In the genomic region with DNA sequence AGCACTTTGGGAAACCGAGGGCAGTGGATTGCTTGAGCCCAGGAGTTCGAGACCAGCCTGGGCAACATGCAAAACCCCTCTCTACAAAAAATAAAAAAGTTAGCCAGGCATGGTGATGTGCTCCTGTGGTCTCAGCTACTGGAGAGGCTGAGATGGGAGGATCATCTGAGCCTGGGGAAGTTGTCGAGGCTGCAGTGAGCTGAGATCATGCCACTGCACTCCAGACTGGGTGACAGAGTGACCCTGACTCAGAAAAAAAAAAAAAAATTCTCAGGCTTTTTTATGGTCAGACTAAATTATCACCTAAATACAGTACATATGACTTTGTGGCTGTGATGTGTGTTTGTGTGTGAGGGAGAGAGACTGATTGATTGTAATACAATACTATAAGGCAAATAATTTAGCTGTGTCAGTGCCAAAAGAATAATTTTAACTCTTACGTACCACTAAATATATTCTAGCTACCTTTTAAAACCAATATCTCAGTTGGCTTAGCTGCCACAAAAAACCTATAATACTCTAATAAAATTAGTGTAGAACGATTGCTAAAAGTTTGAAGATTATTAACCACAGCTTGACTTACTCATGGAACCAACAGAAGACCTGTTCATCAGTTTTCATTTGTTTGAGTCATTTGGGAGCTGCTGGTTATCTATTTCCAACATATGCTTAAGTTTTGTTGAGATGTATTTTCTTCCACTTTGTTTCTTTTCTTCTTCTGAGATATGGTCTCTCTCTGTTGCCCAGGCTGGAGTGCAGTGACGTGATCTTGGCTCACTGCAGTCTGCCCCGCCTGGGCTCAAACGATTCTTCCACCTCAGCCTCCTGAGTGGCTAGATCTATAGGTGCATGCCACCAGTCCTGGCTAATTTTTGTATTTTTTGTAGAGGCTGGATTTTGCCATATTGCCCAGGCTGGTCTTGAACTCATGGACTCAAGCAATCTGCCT, we compare ENCODE assay signal across 1 cellular context.
TF ChIP-seq lines count a peak whose summit lies in the region.

No MANE protein-coding gene starts in this region.

TF ChIP-seq in K562, 482 proteins besides CTCF, POLR2A, EP300 and RAD21 (continued from another document and continues in another):
- TF ChIP-seq, protein P1, sequence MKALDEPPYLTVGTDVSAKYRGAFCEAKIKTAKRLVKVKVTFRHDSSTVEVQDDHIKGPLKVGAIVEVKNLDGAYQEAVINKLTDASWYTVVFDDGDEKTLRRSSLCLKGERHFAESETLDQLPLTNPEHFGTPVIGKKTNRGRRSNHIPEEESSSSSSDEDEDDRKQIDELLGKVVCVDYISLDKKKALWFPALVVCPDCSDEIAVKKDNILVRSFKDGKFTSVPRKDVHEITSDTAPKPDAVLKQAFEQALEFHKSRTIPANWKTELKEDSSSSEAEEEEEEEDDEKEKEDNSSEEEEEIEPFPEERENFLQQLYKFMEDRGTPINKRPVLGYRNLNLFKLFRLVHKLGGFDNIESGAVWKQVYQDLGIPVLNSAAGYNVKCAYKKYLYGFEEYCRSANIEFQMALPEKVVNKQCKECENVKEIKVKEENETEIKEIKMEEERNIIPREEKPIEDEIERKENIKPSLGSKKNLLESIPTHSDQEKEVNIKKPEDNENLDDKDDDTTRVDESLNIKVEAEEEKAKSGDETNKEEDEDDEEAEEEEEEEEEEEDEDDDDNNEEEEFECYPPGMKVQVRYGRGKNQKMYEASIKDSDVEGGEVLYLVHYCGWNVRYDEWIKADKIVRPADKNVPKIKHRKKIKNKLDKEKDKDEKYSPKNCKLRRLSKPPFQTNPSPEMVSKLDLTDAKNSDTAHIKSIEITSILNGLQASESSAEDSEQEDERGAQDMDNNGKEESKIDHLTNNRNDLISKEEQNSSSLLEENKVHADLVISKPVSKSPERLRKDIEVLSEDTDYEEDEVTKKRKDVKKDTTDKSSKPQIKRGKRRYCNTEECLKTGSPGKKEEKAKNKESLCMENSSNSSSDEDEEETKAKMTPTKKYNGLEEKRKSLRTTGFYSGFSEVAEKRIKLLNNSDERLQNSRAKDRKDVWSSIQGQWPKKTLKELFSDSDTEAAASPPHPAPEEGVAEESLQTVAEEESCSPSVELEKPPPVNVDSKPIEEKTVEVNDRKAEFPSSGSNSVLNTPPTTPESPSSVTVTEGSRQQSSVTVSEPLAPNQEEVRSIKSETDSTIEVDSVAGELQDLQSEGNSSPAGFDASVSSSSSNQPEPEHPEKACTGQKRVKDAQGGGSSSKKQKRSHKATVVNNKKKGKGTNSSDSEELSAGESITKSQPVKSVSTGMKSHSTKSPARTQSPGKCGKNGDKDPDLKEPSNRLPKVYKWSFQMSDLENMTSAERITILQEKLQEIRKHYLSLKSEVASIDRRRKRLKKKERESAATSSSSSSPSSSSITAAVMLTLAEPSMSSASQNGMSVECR (CRISPR knock-in tag; IDR thresholded peaks at IDR 0.05), result no peak
- peak in 1 of 2 experiments; percentile 82; a peak in 2 of 4 replicates for TF ChIP-seq RCOR1 (IDR thresholded peaks at IDR 0.05; ENCODE audit: borderline replicate concordance in 1 of 2, low read depth in 2 of 2, low read length in 2 of 2)
- TF ChIP-seq, protein P2, sequence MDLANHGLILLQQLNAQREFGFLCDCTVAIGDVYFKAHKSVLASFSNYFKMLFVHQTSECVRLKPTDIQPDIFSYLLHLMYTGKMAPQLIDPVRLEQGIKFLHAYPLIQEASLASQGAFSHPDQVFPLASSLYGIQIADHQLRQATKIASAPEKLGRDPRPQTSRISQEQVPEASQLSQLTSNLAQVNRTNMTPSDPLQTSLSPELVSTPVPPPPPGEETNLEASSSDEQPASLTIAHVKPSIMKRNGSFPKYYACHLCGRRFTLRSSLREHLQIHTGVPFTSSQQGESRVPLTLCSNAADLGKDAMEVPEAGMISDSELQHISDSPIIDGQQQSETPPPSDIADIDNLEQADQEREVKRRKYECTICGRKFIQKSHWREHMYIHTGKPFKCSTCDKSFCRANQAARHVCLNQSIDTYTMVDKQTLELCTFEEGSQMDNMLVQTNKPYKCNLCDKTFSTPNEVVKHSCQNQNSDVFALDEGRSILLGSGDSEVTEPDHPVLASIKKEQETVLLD (IDR thresholded peaks at IDR 0.05), result peak; percentile 78; the same call in 1 of the 2 replicates
- peak; percentile 32; the same call in 1 of the 2 replicates for TF ChIP-seq ZNF316 (IDR thresholded peaks at IDR 0.05)
- peak; percentile 91 for TF ChIP-seq HMBOX1 (IDR thresholded peaks at IDR 0.05)
- peak; percentile 96 for TF ChIP-seq SMARCA4 (IDR thresholded peaks at IDR 0.05)
- no peak for TF ChIP-seq ZNF232 (CRISPR knock-in tag; IDR thresholded peaks at IDR 0.05)
- TF ChIP-seq, protein P3, sequence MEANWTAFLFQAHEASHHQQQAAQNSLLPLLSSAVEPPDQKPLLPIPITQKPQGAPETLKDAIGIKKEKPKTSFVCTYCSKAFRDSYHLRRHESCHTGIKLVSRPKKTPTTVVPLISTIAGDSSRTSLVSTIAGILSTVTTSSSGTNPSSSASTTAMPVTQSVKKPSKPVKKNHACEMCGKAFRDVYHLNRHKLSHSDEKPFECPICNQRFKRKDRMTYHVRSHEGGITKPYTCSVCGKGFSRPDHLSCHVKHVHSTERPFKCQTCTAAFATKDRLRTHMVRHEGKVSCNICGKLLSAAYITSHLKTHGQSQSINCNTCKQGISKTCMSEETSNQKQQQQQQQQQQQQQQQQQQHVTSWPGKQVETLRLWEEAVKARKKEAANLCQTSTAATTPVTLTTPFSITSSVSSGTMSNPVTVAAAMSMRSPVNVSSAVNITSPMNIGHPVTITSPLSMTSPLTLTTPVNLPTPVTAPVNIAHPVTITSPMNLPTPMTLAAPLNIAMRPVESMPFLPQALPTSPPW (CRISPR knock-in tag; IDR thresholded peaks at IDR 0.05), result peak; percentile 40; the same call in 1 of the 2 replicates
- TF ChIP-seq NCOA4 (IDR thresholded peaks at IDR 0.05; ENCODE audit: partially characterized antibody), result no peak
- peak; percentile 84 for TF ChIP-seq LCOR (CRISPR knock-in tag; IDR thresholded peaks at IDR 0.05)
- peak; percentile 33; the same call in 1 of the 2 replicates for TF ChIP-seq NFE2 (IDR thresholded peaks at IDR 0.05; ENCODE audit: low read depth)
- peak; percentile 51 for TF ChIP-seq HDAC3 (IDR thresholded peaks at IDR 0.05; ENCODE audit: borderline replicate concordance, partially characterized antibody)
- peak; percentile 86 for TF ChIP-seq MTA2 (IDR thresholded peaks at IDR 0.05; ENCODE audit: low read depth)
- peak; percentile 35; the same call in 1 of the 2 replicates for TF ChIP-seq JUN (IDR thresholded peaks at IDR 0.05; ENCODE audit: borderline replicate concordance, low read depth, low read length)
- no peak for TF ChIP-seq JUN (CRISPR knock-in tag; IDR thresholded peaks at IDR 0.05; ENCODE audit: borderline replicate concordance)
- TF ChIP-seq PBX2 (CRISPR knock-in tag; IDR thresholded peaks at IDR 0.05; ENCODE audit: low read depth), result no peak
- TF ChIP-seq PBX2 (tag; conservative IDR thresholded peaks at IDR 0.05; ENCODE audit: low read depth), result no peak
- TF ChIP-seq, protein P4, sequence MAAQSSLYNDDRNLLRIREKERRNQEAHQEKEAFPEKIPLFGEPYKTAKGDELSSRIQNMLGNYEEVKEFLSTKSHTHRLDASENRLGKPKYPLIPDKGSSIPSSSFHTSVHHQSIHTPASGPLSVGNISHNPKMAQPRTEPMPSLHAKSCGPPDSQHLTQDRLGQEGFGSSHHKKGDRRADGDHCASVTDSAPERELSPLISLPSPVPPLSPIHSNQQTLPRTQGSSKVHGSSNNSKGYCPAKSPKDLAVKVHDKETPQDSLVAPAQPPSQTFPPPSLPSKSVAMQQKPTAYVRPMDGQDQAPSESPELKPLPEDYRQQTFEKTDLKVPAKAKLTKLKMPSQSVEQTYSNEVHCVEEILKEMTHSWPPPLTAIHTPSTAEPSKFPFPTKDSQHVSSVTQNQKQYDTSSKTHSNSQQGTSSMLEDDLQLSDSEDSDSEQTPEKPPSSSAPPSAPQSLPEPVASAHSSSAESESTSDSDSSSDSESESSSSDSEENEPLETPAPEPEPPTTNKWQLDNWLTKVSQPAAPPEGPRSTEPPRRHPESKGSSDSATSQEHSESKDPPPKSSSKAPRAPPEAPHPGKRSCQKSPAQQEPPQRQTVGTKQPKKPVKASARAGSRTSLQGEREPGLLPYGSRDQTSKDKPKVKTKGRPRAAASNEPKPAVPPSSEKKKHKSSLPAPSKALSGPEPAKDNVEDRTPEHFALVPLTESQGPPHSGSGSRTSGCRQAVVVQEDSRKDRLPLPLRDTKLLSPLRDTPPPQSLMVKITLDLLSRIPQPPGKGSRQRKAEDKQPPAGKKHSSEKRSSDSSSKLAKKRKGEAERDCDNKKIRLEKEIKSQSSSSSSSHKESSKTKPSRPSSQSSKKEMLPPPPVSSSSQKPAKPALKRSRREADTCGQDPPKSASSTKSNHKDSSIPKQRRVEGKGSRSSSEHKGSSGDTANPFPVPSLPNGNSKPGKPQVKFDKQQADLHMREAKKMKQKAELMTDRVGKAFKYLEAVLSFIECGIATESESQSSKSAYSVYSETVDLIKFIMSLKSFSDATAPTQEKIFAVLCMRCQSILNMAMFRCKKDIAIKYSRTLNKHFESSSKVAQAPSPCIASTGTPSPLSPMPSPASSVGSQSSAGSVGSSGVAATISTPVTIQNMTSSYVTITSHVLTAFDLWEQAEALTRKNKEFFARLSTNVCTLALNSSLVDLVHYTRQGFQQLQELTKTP (IDR thresholded peaks at IDR 0.05; ENCODE audit: low read depth in 1 of 2, partially characterized antibody in 2 of 2), result peak in 1 of 2 experiments; percentile 37
- TF ChIP-seq ESRRB (CRISPR knock-in tag; IDR thresholded peaks at IDR 0.05; ENCODE audit: borderline replicate concordance), result no peak
- no peak for TF ChIP-seq ID3 (CRISPR knock-in tag; IDR thresholded peaks at IDR 0.05)
- no peak for TF ChIP-seq ID3 (tag; IDR thresholded peaks at IDR 0.05)
- 0 out of 2 replicates have a peak, but pooled peaks have one; percentile 30 for TF ChIP-seq MIER1 (IDR thresholded peaks at IDR 0.05; ENCODE audit: low read depth)
- TF ChIP-seq TEAD4 (IDR thresholded peaks at IDR 0.05; ENCODE audit: low read length), result peak; percentile 84
- no peak for TF ChIP-seq TEAD4 (CRISPR knock-in tag; IDR thresholded peaks at IDR 0.05; ENCODE audit: borderline replicate concordance)
- peak; percentile 69 to 70 for TF ChIP-seq FOXK2 (conservative IDR thresholded peaks at IDR 0.05 in 1 of 2, IDR thresholded peaks at IDR 0.05 in 1 of 2; ENCODE audit: low read depth in 2 of 2)
- TF ChIP-seq KLF16 (IDR thresholded peaks at IDR 0.05), result peak; percentile 65
- peak; percentile 25; the same call in 1 of the 2 replicates for TF ChIP-seq MAFK (IDR thresholded peaks at IDR 0.05; ENCODE audit: low read length)
- 0 out of 2 replicates have a peak, but pooled peaks have one; percentile 19 for TF ChIP-seq L3MBTL2 (IDR thresholded peaks at IDR 0.05)
- peak; percentile 85; the same call in 1 of the 2 replicates for TF ChIP-seq SMARCA5 (IDR thresholded peaks at IDR 0.05)
- TF ChIP-seq, protein P5, sequence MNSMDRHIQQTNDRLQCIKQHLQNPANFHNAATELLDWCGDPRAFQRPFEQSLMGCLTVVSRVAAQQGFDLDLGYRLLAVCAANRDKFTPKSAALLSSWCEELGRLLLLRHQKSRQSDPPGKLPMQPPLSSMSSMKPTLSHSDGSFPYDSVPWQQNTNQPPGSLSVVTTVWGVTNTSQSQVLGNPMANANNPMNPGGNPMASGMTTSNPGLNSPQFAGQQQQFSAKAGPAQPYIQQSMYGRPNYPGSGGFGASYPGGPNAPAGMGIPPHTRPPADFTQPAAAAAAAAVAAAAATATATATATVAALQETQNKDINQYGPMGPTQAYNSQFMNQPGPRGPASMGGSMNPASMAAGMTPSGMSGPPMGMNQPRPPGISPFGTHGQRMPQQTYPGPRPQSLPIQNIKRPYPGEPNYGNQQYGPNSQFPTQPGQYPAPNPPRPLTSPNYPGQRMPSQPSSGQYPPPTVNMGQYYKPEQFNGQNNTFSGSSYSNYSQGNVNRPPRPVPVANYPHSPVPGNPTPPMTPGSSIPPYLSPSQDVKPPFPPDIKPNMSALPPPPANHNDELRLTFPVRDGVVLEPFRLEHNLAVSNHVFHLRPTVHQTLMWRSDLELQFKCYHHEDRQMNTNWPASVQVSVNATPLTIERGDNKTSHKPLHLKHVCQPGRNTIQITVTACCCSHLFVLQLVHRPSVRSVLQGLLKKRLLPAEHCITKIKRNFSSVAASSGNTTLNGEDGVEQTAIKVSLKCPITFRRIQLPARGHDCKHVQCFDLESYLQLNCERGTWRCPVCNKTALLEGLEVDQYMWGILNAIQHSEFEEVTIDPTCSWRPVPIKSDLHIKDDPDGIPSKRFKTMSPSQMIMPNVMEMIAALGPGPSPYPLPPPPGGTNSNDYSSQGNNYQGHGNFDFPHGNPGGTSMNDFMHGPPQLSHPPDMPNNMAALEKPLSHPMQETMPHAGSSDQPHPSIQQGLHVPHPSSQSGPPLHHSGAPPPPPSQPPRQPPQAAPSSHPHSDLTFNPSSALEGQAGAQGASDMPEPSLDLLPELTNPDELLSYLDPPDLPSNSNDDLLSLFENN (IDR thresholded peaks at IDR 0.05; ENCODE audit: low read depth in 2 of 2, low read length in 2 of 2), result no peak; a peak in 1 of 4 replicates
